1 cellular context compared by ENCODE assay signal in genomic region chr22:27456696-27457503, GRCh38.
A peak's percentile ranks its signal among the peaks of the same experiment; 100 is the strongest.
TF ChIP-seq lines count a peak whose summit lies in the region.

No MANE protein-coding gene starts in this region.

TF ChIP-seq in IMR-90, 13 proteins besides CTCF, POLR2A, EP300 and RAD21 (continued from another document):
- no peak for TF ChIP-seq ELK1 (IDR thresholded peaks at IDR 0.05; ENCODE audit: borderline replicate concordance, low read depth, low read length)
- peak; percentile 34; the same call in 1 of the 2 replicates for TF ChIP-seq NFE2L2 (IDR thresholded peaks at IDR 0.05; ENCODE audit: low read depth, low read length)
- no peak; the same call in 1 of the 2 replicates for TF ChIP-seq MAZ (IDR thresholded peaks at IDR 0.05; ENCODE audit: borderline replicate concordance, low read depth, low read length)
- no peak for TF ChIP-seq RFX5 (IDR thresholded peaks at IDR 0.05; ENCODE audit: low read depth, low read length)
- peak; percentile 90 for TF ChIP-seq MAFK (IDR thresholded peaks at IDR 0.05; ENCODE audit: low read depth, low read length)
- TF ChIP-seq CHD1 (IDR thresholded peaks at IDR 0.05; ENCODE audit: low read depth, low read length) = no peak
- peak; percentile 14 for TF ChIP-seq FOS (IDR thresholded peaks at IDR 0.05; ENCODE audit: low read depth, low read length)
- peak; percentile 86 for TF ChIP-seq MXI1 (IDR thresholded peaks at IDR 0.05; ENCODE audit: borderline replicate concordance, low read depth, low read length)
- TF ChIP-seq USF2 (IDR thresholded peaks at IDR 0.05; ENCODE audit: low read depth, low read length) = peak; percentile 45
- no peak for TF ChIP-seq RCOR1 (IDR thresholded peaks at IDR 0.05; ENCODE audit: insufficient replicate concordance, low read length)
TF ChIP-seq in IMR-90: peak in this region for 6.
